In genomic region chr3:102084712-102085111, GRCh38 we compare ENCODE assay signal across 12 cellular contexts.
"Had no signal": no experiment of that assay in that cellular context is flagged by ENCODE, and none has a peak within 500 bp of the region (broad histone marks: within the 10 kb centered on the region; RNA-seq: fewer than 3 reads in every experiment).

No MANE protein-coding gene starts in this region.

- H3K9me3 Mint-ChIP-seq: memory B cell had no signal

- H3K27me3 Mint-ChIP-seq: memory B cell had no signal

- ATAC-seq: gastrocnemius medialis, heart right ventricle had no signal

- DNase-seq: activated CD8-positive, alpha-beta memory T cell treated with anti-CD3 and anti-CD28 coated beads for 24 hours; activated gamma-delta T cell; effector CD8-positive, alpha-beta T cell; gastrocnemius medialis; heart right ventricle; islet precursor cell; left ventricle myocardium inferior; sigmoid colon; stimulated activated CD4-positive, alpha-beta T cell treated with anti-CD3 and anti-CD28 coated beads, Interleukin-12 subunit alpha, Interleukin-12 subunit beta, amount 100 ng/mL, for 4 hours; stomach; T-helper 9 cell had no signal

- H3K27ac Mint-ChIP-seq: memory B cell had no signal

- H3K4me3 Mint-ChIP-seq: memory B cell had no signal

- H3K36me3 Mint-ChIP-seq: memory B cell had no signal
